Comparison of ENCODE assay signal across 19 cellular contexts in the genomic region with DNA sequence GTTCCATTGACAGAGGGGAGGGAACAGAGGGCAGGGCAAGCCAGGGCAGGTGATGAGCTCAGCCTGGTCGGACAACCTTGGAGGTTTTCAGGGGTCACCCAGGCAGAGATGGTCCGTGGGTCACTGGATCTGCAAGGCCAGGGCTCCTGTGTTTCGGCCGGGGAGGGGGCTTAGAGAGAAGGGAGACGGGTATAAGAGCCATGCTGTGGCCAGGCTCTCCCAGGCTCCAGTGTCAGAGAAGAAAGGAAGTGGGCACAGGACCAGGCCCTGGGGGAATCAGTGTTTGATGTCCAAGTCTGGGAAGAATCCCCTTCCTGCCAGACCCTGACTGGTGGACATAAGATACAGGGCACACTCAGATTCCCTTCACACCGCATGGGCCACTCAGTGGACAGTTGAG.
"Had no signal": no experiment of that assay in that cellular context is flagged by ENCODE, and none has a peak within 500 bp of the region (broad histone marks: within the 10 kb centered on the region; RNA-seq: fewer than 3 reads in every experiment).

No MANE protein-coding gene starts in this region.

- DNase-seq: activated CD4-positive, alpha-beta T cell treated with anti-CD3 and anti-CD28 coated beads, Interleukin-2, amount 10 ng/mL, durations not matched to agents 24 days and 14 days; activated naive CD4-positive, alpha-beta T cell treated with anti-CD3 and anti-CD28 coated beads, Interleukin-2, amount 10 ng/mL, durations not matched to agents 7 days and 5 days; activated T-cell treated with anti-CD3 and anti-CD28 coated beads, Interleukin-2, amount 50 U/mL, for 72 hours; amniotic stem cell; foreskin melanocyte; heart right ventricle; left ventricle myocardium superior; mesendoderm; SHP77 treated with DMSO at 0.1 percent for 48 hours; substantia nigra; T-helper 17 cell; upper lobe of left lung had no signal

- H3K27me3 Mint-ChIP-seq: T-helper 17 cell had no signal

- H3K79me2 ChIP-seq: parathyroid adenoma had no signal

- H3K4me1 ChIP-seq: neural progenitor cell, parathyroid adenoma had no signal

- H3K36me3 Mint-ChIP-seq: brain, neural progenitor cell had no signal

- H3K9me3 ChIP-seq: upper lobe of left lung had no signal

- H3K4me3 Mint-ChIP-seq: activated naive CD4-positive, alpha-beta T cell treated with anti-CD3 and anti-CD28 coated beads, Interleukin-2, amount 10 ng/mL, durations not matched to agents 7 days and 5 days; activated T-cell treated with anti-CD3 and anti-CD28 coated beads, Interleukin-2, amount 50 U/mL, for 72 hours; brain; neural progenitor cell; stimulated activated memory B cell treated with anti-CD40 and anti-IgM and Interleukin-4, amounts not matched to agents 10 μg/mL and 1 μg/mL and 100 μg/mL, for 72 hours; WTC11 had no signal

- H3K4me3 ChIP-seq: heart right ventricle, neural progenitor cell, smooth muscle cell, upper lobe of left lung had no signal

- ATAC-seq: activated T-cell treated with anti-CD3 and anti-CD28 coated beads, Interleukin-2, amount 50 U/mL, for 72 hours; heart right ventricle; left ventricle myocardium superior; right cardiac atrium; stimulated activated memory B cell treated with anti-CD40 and anti-IgM and Interleukin-4, amounts not matched to agents 10 μg/mL and 1 μg/mL and 100 μg/mL, for 72 hours; T-helper 17 cell; WTC11 had no signal

- H3K4me2 ChIP-seq: neural progenitor cell, smooth muscle cell had no signal

- H2AFZ ChIP-seq: neural progenitor cell, parathyroid adenoma had no signal

- H3K9ac ChIP-seq: neural progenitor cell, parathyroid adenoma had no signal

- H3K27ac Mint-ChIP-seq: activated CD4-positive, alpha-beta T cell treated with anti-CD3 and anti-CD28 coated beads, Interleukin-2, amount 10 ng/mL, durations not matched to agents 24 days and 14 days; activated naive CD4-positive, alpha-beta T cell treated with anti-CD3 and anti-CD28 coated beads, Interleukin-2, amount 10 ng/mL, durations not matched to agents 7 days and 5 days; activated T-cell treated with anti-CD3 and anti-CD28 coated beads, Interleukin-2, amount 50 U/mL, for 72 hours; brain; neural progenitor cell; stimulated activated memory B cell treated with anti-CD40 and anti-IgM and Interleukin-4, amounts not matched to agents 10 μg/mL and 1 μg/mL and 100 μg/mL, for 72 hours; T-helper 17 cell; WTC11 had no signal

- H3K36me3 ChIP-seq: heart right ventricle, neural progenitor cell, upper lobe of left lung had no signal

- H3K27ac ChIP-seq: heart right ventricle, neural progenitor cell, parathyroid adenoma, upper lobe of left lung had no signal

- H3K4me1 Mint-ChIP-seq: brain, neural progenitor cell, WTC11 had no signal

- H3K27me3 ChIP-seq: neural progenitor cell, upper lobe of left lung had no signal
